8 cellular contexts compared by ENCODE assay signal in the genomic region with DNA sequence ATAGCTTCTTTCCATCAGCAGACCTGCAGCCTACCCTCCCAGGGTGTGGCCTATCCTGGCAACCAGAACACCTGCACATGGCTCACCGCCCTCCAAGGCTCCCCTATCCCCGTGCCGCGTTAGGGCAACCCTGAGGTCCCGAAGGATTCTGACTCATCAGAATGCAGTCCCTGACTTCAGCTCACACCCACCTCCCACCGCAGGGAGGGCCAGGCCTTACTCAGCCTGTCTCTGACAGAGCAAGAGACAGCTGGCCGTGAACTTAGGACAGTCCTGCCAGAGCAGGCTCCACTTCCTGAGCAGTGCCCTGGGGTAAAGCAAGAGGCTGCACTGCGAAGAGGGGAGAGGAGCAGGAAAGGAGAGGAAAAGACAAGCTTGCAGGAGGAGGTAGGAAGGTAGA.
A peak's percentile ranks its signal among the peaks of the same experiment; 100 is the strongest.
DNase-seq lines count a peak whose midpoint lies in the region; ATAC-seq and TF ChIP-seq lines count a peak whose summit lies in the region.

No MANE protein-coding gene starts in this region.

- CTCF ChIA-PET in HCT116 (lab: Charles Lee), result no interaction called here

- ATAC-seq in HCT116 (peak; percentile 88), left ventricle myocardium superior (peak; percentile 79), HG03457 (IDR thresholded peaks at IDR 0.05; ENCODE audit: unreplicated experiment) (no peak), HG03354 (IDR thresholded peaks at IDR 0.05; ENCODE audit: poor library complexity, severe bottlenecking, unreplicated experiment) (no peak)

- TF ChIP-seq POLR2A in HCT116 (IDR thresholded peaks at IDR 0.05; ENCODE audit: borderline replicate concordance, extremely low read depth, insufficient read depth, insufficient read length), result no peak
- TF ChIP-seq POLR2A in adrenal gland (IDR thresholded peaks at IDR 0.05), result peak in 1 of 2 donors; percentile 73

- no peaks in the 10 kb centered on the region; the same call in 1 of the 2 replicates for H3K79me2 ChIP-seq in HCT116 (ENCODE audit: insufficient read depth, low read length)
- no peaks in the 10 kb centered on the region for H3K79me2 ChIP-seq in smooth muscle cell (ENCODE audit: low read depth)

- H4K20me1 ChIP-seq in HCT116 (ENCODE audit: insufficient read depth) (no peaks in the 10 kb centered on the region), smooth muscle cell (ENCODE audit: low read depth) (no peaks in the 10 kb centered on the region)

- intact Hi-C loops in HCT116 (cut with micrococcal nuclease), result no loop called here
- intact Hi-C loops in adrenal gland (cut with DNase I), result no loop called here
- intact Hi-C loops in left ventricle myocardium superior (cut with micrococcal nuclease), result no loop called here

- H3K4me2 ChIP-seq in HCT116 (ENCODE audit: low read length) (peak overlapping the region; percentile 50), smooth muscle cell (peak overlapping the region; percentile 1)

- peaks cover 12 to 30% of the 10 kb centered on the region in 2 experiments for H3K4me1 ChIP-seq in HCT116 (ENCODE audit: control insufficient read depth in 1 of 2, insufficient read depth in 2 of 2, low read length in 2 of 2)
- peaks cover 28 to 76% of the 10 kb centered on the region in 2 donors for H3K4me1 ChIP-seq in adrenal gland (replicated peaks in 1 of 2)
- H3K4me1 ChIP-seq in smooth muscle cell (ENCODE audit: low read depth), result no peaks in the 10 kb centered on the region

- no peaks in the 10 kb centered on the region for H3K9me2 ChIP-seq in HCT116 (ENCODE audit: insufficient read depth)

- H3K27ac ChIP-seq in HCT116 (ENCODE audit: low read depth, low read length) (no peak overlapping the region), adrenal gland (peak overlapping the region; percentile 47 to 90 (median 83)), smooth muscle cell (ENCODE audit: low read depth) (no peak overlapping the region)

- TF ChIP-seq RAD21 in HCT116 (IDR thresholded peaks at IDR 0.05; ENCODE audit: low read depth), result no peak

- DNase-seq in HCT116 (ENCODE audit: low read depth, low spot score), result peak; percentile 26
- peak; percentile 86 to 97 (median 95) for DNase-seq in adrenal gland
- peak; percentile 61 for DNase-seq in left ventricle myocardium superior
- DNase-seq in smooth muscle cell (lab: John Stamatoyannopoulos, UW; ENCODE audit: unreplicated experiment), result no peak
- DNase-seq in OCI-M2 (lab: John Stamatoyannopoulos, UW; ENCODE audit: unreplicated experiment), result no peak
- no peak for DNase-seq in GOT3 (lab: John Stamatoyannopoulos, UW)

- RAD21 ChIA-PET in HCT116 (lab: Charles Lee; ENCODE audit: low non-redundant PET in 1 of 2, low total read pairs in 2 of 2, uncharacterized antibody in 2 of 2, unreplicated experiment in 2 of 2), result interaction anchor here in 1 of 2 experiments (1.0 kb wide), 1 partner anchor 58 kb away, joined by 3 read pairs; no protein-coding TSS in a partner anchor

- H3K9me3 ChIP-seq in HCT116 (ENCODE audit: control insufficient read depth in 1 of 2, insufficient read depth in 1 of 2, low read depth in 1 of 2, low read length in 2 of 2), result no peaks in the 10 kb centered on the region
- no peaks in the 10 kb centered on the region for H3K9me3 ChIP-seq in adrenal gland (replicated peaks in 1 of 3)
- no peaks in the 10 kb centered on the region for H3K9me3 ChIP-seq in smooth muscle cell (replicated peaks; ENCODE audit: low read depth)

- BruUV-seq in HCT116 (replicated peaks; lab: Mats Ljungman, UMichigan), result no TSS peak

- no peak overlapping the region for H3K4me3 ChIP-seq in HCT116 (replicated peaks in 1 of 2; ENCODE audit: low read depth in 1 of 2, low read length in 2 of 2)
- no peak overlapping the region for H3K4me3 ChIP-seq in adrenal gland
- H3K4me3 ChIP-seq in smooth muscle cell, result no peak overlapping the region

- no peaks in the 10 kb centered on the region for H3F3A ChIP-seq in smooth muscle cell (ENCODE audit: low read depth)

- 15 to 20% (median 17%) methylated on average over 7 to 8 of the region's 8 CpGs for WGBS in adrenal gland, 4 donors
- WGBS in smooth muscle cell (ENCODE audit: low lambda C conversion rate), result 25% methylated on average over 8 of the region's 8 CpGs

- no peak overlapping the region for H2AFZ ChIP-seq in HCT116 (ENCODE audit: low read depth, low read length, poor library complexity, severe bottlenecking)
- no peak overlapping the region for H2AFZ ChIP-seq in smooth muscle cell (ENCODE audit: low read depth)

- H3K9ac ChIP-seq in HCT116 (ENCODE audit: low read length) (no peak overlapping the region), smooth muscle cell (ENCODE audit: low read depth) (no peak overlapping the region)

- TF ChIP-seq CTCF in HCT116 (IDR thresholded peaks at IDR 0.05 in 2 of 3, conservative IDR thresholded peaks at IDR 0.05 in 1 of 3; ENCODE audit: borderline replicate concordance in 1 of 3, insufficient read depth in 1 of 3, low read depth in 2 of 3, low read length in 2 of 3) (no peak), adrenal gland (IDR thresholded peaks at IDR 0.05) (no peak), smooth muscle cell (IDR thresholded peaks at IDR 0.05; ENCODE audit: borderline replicate concordance, insufficient read depth, poor library complexity, severe bottlenecking) (no peak)

- H3K36me3 ChIP-seq in HCT116 (ENCODE audit: control insufficient read depth in 1 of 2, insufficient read depth in 2 of 2, low read length in 2 of 2) (peaks cover 0 to 3% of the 10 kb centered on the region in 2 experiments; a peak in 1 of 4 replicates), adrenal gland (replicated peaks in 1 of 2) (peaks cover 0 to 26% of the 10 kb centered on the region in 2 donors), smooth muscle cell (ENCODE audit: low read depth) (no peaks in the 10 kb centered on the region)

- POLR2A ChIA-PET in HCT116 (lab: Charles Lee), result interaction anchor here (0.5 kb wide), 1 partner anchor 15 kb away, joined by 3 read pairs; no protein-coding TSS in a partner anchor

- H3K27me3 ChIP-seq in HCT116 (ENCODE audit: insufficient read depth, low read length) (no peaks in the 10 kb centered on the region), adrenal gland (no peaks in the 10 kb centered on the region), smooth muscle cell (ENCODE audit: low read depth) (no peaks in the 10 kb centered on the region)

TF ChIP-seq in HCT116, 20 proteins besides CTCF, POLR2A, EP300 and RAD21:
- TF ChIP-seq JUND (IDR thresholded peaks at IDR 0.05) (0 out of 2 replicates have a peak, but pooled peaks have one; percentile 39), TCF7L2 (IDR thresholded peaks at IDR 0.05; ENCODE audit: borderline replicate concordance, extremely low read depth, insufficient read depth, insufficient read length) (no peak), CBX3 (IDR thresholded peaks at IDR 0.05; ENCODE audit: low read depth) (peak; percentile 48; the same call in 1 of the 2 replicates), ZNF274 (IDR thresholded peaks at IDR 0.05; ENCODE audit: low read depth, low read length) (no peak), SIN3A (IDR thresholded peaks at IDR 0.05; ENCODE audit: low read depth) (no peak), YY1 (IDR thresholded peaks at IDR 0.05; ENCODE audit: extremely low read depth, insufficient replicate concordance, low read depth, low read length) (no peak), SRF (IDR thresholded peaks at IDR 0.05; ENCODE audit: low read depth) (no peak), SP1 (IDR thresholded peaks at IDR 0.05; ENCODE audit: low read depth) (peak; percentile 50), EZH2phosphoT487 (IDR thresholded peaks at IDR 0.05; ENCODE audit: borderline replicate concordance) (no peak)
- TF ChIP-seq, protein P1, sequence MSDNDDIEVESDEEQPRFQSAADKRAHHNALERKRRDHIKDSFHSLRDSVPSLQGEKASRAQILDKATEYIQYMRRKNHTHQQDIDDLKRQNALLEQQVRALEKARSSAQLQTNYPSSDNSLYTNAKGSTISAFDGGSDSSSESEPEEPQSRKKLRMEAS (IDR thresholded peaks at IDR 0.05), result peak; percentile 72
- TF ChIP-seq, protein P2, sequence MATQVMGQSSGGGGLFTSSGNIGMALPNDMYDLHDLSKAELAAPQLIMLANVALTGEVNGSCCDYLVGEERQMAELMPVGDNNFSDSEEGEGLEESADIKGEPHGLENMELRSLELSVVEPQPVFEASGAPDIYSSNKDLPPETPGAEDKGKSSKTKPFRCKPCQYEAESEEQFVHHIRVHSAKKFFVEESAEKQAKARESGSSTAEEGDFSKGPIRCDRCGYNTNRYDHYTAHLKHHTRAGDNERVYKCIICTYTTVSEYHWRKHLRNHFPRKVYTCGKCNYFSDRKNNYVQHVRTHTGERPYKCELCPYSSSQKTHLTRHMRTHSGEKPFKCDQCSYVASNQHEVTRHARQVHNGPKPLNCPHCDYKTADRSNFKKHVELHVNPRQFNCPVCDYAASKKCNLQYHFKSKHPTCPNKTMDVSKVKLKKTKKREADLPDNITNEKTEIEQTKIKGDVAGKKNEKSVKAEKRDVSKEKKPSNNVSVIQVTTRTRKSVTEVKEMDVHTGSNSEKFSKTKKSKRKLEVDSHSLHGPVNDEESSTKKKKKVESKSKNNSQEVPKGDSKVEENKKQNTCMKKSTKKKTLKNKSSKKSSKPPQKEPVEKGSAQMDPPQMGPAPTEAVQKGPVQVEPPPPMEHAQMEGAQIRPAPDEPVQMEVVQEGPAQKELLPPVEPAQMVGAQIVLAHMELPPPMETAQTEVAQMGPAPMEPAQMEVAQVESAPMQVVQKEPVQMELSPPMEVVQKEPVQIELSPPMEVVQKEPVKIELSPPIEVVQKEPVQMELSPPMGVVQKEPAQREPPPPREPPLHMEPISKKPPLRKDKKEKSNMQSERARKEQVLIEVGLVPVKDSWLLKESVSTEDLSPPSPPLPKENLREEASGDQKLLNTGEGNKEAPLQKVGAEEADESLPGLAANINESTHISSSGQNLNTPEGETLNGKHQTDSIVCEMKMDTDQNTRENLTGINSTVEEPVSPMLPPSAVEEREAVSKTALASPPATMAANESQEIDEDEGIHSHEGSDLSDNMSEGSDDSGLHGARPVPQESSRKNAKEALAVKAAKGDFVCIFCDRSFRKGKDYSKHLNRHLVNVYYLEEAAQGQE (IDR thresholded peaks at IDR 0.05; ENCODE audit: low read depth), result no peak

Comparison
In these comparisons a context has a peak if more than half of its experiments do, and no peak if none do; other contexts are left out.
1. ATAC-seq: peak in HCT116 (single experiment) and left ventricle myocardium superior (single experiment); none in HG03457 (single experiment) and HG03354 (single experiment).
2. DNase-seq: peak in HCT116 (single experiment), adrenal gland (7 of 7) and left ventricle myocardium superior (single experiment); none in smooth muscle cell (single experiment), OCI-M2 (single experiment) and GOT3 (single experiment).
3. H3K27ac ChIP-seq: peak in adrenal gland (5 of 5); none in HCT116 (single experiment) and smooth muscle cell (single experiment).